9 cellular contexts compared by ENCODE assay signal in genomic region chr7:151110941-151111645, GRCh38. TPM values are rescaled to one million over a fixed set of nuclear protein-coding genes. Genes with fewer than 3 reads are reported as not detected.
DNase-seq lines count a peak whose midpoint lies in the region; TF ChIP-seq lines count a peak whose summit lies in the region.
"Had no signal": no experiment of that assay in that cellular context is flagged by ENCODE, and none has a peak within 500 bp of the region (broad histone marks: within the 10 kb centered on the region; RNA-seq: fewer than 3 reads in every experiment).

No MANE protein-coding gene starts in this region.

- 46% methylated on average over 20 of the region's 20 CpGs for WGBS in liver

- TF ChIP-seq CTCF in HFF-Myc (IDR thresholded peaks at IDR 0.05; ENCODE audit: low read depth, low read length, missing control alignments) (peak; percentile 73), liver (IDR thresholded peaks at IDR 0.05; ENCODE audit: low read depth, low read length, missing input control) (peak; percentile 85)

- H3K4me3 ChIP-seq in HFF-Myc (replicated peaks; ENCODE audit: low read depth, low read length) (no peak overlapping the region), liver (ENCODE audit: low read depth in 1 of 3, low read length in 3 of 3) (no peak overlapping the region)
- H3K4me3 ChIP-seq: BLaER1 treated with 17β-estradiol and CSF1 and Interleukin-3, amounts not matched to agents 10 nM and 100 nM had no signal

- TF ChIP-seq RAD21 in liver (IDR thresholded peaks at IDR 0.05) = peak; percentile 91 to 95

- H3K4me1 ChIP-seq in liver (ENCODE audit: control insufficient read depth in 4 of 4, insufficient read depth in 4 of 4, low read length in 3 of 4) = peaks cover 0 to 6% (median 2%) of the 10 kb centered on the region in 4 donors

- no peaks in the 10 kb centered on the region for H3K36me3 ChIP-seq in liver (ENCODE audit: control insufficient read depth in 4 of 4, insufficient read depth in 3 of 4, low read depth in 1 of 4, low read length in 3 of 4)

- no peak overlapping the region for H3K27ac ChIP-seq in liver (ENCODE audit: low read depth in 1 of 2, low read length in 2 of 2)
- H3K27ac ChIP-seq: BLaER1 treated with 17β-estradiol and CSF1 and Interleukin-3, amounts not matched to agents 10 nM and 100 nM had no signal

- no peak overlapping the region for H3K9ac ChIP-seq in liver (ENCODE audit: low read depth in 1 of 2, low read length in 2 of 2)
- H3K9ac ChIP-seq: BLaER1 treated with 17β-estradiol and CSF1 and Interleukin-3, amounts not matched to agents 10 nM and 100 nM had no signal

- DNase-seq in NCI-H2029 (lab: John Stamatoyannopoulos, UW) (peak; percentile 54), NCI-H2029 treated with DMSO at 0.1 percent for 48 hours (lab: John Stamatoyannopoulos, UW) (no peak), HFF-Myc (ENCODE audit: extremely low read depth, low read depth) (no peak), NCI-H146 treated with DMSO at 0.1 percent for 48 hours (lab: John Stamatoyannopoulos, UW; ENCODE audit: unreplicated experiment) (peak; percentile 11), cerebellum (ENCODE audit: low spot score) (peak; percentile 88)
- peak; percentile 61 to 66 for DNase-seq in activated CD4-positive, alpha-beta T cell treated with anti-CD3 and anti-CD28 coated beads for 24 hours (ENCODE audit: low read depth in 2 of 2)
- DNase-seq in stimulated activated CD4-positive, alpha-beta T cell treated with anti-CD3 and anti-CD28 coated beads, TNF-alpha, amount 100 ng/mL, for 48 hours (ENCODE audit: low read depth in 3 of 3) = peak; percentile 46 to 76 (median 64)

- no peaks in the 10 kb centered on the region for H3K9me3 ChIP-seq in liver (ENCODE audit: control insufficient read depth in 4 of 4, low read length in 3 of 4)
- H3K9me3 ChIP-seq: BLaER1 treated with 17β-estradiol and CSF1 and Interleukin-3, amounts not matched to agents 10 nM and 100 nM had no signal

- H3K27me3 ChIP-seq in liver (ENCODE audit: control insufficient read depth in 4 of 4, insufficient read depth in 4 of 4, low read length in 3 of 4) = no peaks in the 10 kb centered on the region

TF ChIP-seq in liver, 16 proteins besides CTCF, POLR2A, EP300 and RAD21:
- TF ChIP-seq FOXA1 (IDR thresholded peaks at IDR 0.05) (no peak), FOXA2 (IDR thresholded peaks at IDR 0.05) (no peak), TAF1 (conservative IDR thresholded peaks at IDR 0.05) (no peak), SP1 (IDR thresholded peaks at IDR 0.05) (no peak), ATF3 (IDR thresholded peaks at IDR 0.05) (no peak), YY1 (IDR thresholded peaks at IDR 0.05) (no peak), JUND (IDR thresholded peaks at IDR 0.05) (no peak), HNF4G (IDR thresholded peaks at IDR 0.05) (no peak), GABPA (IDR thresholded peaks at IDR 0.05 in 1 of 2, conservative IDR thresholded peaks at IDR 0.05 in 1 of 2) (no peak), MAX (IDR thresholded peaks at IDR 0.05) (no peak), NR2F2 (IDR thresholded peaks at IDR 0.05) (no peak), EGR1 (IDR thresholded peaks at IDR 0.05; ENCODE audit: low read depth in 2 of 2) (no peak), RXRA (IDR thresholded peaks at IDR 0.05) (no peak), HNF4A (conservative IDR thresholded peaks at IDR 0.05) (no peak), ZBTB33 (IDR thresholded peaks at IDR 0.05) (no peak)
- TF ChIP-seq, protein P1, sequence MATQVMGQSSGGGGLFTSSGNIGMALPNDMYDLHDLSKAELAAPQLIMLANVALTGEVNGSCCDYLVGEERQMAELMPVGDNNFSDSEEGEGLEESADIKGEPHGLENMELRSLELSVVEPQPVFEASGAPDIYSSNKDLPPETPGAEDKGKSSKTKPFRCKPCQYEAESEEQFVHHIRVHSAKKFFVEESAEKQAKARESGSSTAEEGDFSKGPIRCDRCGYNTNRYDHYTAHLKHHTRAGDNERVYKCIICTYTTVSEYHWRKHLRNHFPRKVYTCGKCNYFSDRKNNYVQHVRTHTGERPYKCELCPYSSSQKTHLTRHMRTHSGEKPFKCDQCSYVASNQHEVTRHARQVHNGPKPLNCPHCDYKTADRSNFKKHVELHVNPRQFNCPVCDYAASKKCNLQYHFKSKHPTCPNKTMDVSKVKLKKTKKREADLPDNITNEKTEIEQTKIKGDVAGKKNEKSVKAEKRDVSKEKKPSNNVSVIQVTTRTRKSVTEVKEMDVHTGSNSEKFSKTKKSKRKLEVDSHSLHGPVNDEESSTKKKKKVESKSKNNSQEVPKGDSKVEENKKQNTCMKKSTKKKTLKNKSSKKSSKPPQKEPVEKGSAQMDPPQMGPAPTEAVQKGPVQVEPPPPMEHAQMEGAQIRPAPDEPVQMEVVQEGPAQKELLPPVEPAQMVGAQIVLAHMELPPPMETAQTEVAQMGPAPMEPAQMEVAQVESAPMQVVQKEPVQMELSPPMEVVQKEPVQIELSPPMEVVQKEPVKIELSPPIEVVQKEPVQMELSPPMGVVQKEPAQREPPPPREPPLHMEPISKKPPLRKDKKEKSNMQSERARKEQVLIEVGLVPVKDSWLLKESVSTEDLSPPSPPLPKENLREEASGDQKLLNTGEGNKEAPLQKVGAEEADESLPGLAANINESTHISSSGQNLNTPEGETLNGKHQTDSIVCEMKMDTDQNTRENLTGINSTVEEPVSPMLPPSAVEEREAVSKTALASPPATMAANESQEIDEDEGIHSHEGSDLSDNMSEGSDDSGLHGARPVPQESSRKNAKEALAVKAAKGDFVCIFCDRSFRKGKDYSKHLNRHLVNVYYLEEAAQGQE (IDR thresholded peaks at IDR 0.05) = no peak

RNA-seq across cellular contexts. Expression of gene AGAP3, which starts 24.8 kb away (rescaled TPM):
- total RNA-seq in cerebellum = 69.8 TPM
- total RNA-seq in liver = 10 to 100 TPM in 1 of 2 donors, 1 to 10 TPM in 1; 3.9 to 27.0 TPM
- 10 to 100 TPM; 10.1 to 25.2 TPM for polyA plus RNA-seq in liver

RNA-seq across cellular contexts. Expression of gene TMUB1, which starts 27.8 kb away (rescaled TPM):
- total RNA-seq in cerebellum (7.6 TPM), liver (10 to 100 TPM; 15.1 to 28.9 TPM)
- polyA plus RNA-seq in liver = 10 to 100 TPM; 32.0 to 51.7 TPM

RNA-seq across cellular contexts. Expression of gene FASTK, which starts 30.5 kb away (rescaled TPM):
- total RNA-seq in cerebellum (26.5 TPM), liver (10 to 100 TPM; 31.1 to 62.8 TPM)
- 10 to 100 TPM; 33.9 to 53.4 TPM for polyA plus RNA-seq in liver

RNA-seq across cellular contexts. Expression of gene SLC4A2, which starts 51.7 kb away (rescaled TPM):
- total RNA-seq in cerebellum (15.8 TPM), liver (10 to 100 TPM; 27.5 to 73.2 TPM)
- 10 to 100 TPM; 72.0 to 98.8 TPM for polyA plus RNA-seq in liver

RNA-seq across cellular contexts. Expression of gene CDK5, which starts 53.4 kb away (rescaled TPM):
- total RNA-seq in cerebellum (21.6 TPM), liver (1 to 10 TPM; 4.0 to 8.8 TPM)
- 1 to 10 TPM; 6.0 to 9.0 TPM for polyA plus RNA-seq in liver

Comparison
In these comparisons a context has a peak if more than half of its experiments do, and no peak if none do; other contexts are left out.
1. DNase-seq: peak in NCI-H2029 (single experiment), NCI-H146 treated with DMSO at 0.1 percent for 48 hours (single experiment), activated CD4-positive, alpha-beta T cell treated with anti-CD3 and anti-CD28 coated beads for 24 hours (2 of 2), cerebellum (single experiment) and stimulated activated CD4-positive, alpha-beta T cell treated with anti-CD3 and anti-CD28 coated beads, TNF-alpha, amount 100 ng/mL, for 48 hours (3 of 3); none in NCI-H2029 treated with DMSO at 0.1 percent for 48 hours (single experiment) and HFF-Myc (single experiment).